Comparison of ENCODE assay signal across 16 cellular contexts in genomic region chr17:9192010-9192409, GRCh38.
"Had no signal": no experiment of that assay in that cellular context is flagged by ENCODE, and none has a peak within 500 bp of the region (broad histone marks: within the 10 kb centered on the region; RNA-seq: fewer than 3 reads in every experiment).

No MANE protein-coding gene starts in this region.

- H3K9ac ChIP-seq: parathyroid adenoma had no signal

- H3K9me3 ChIP-seq: adrenal gland, lower lobe of right lung, testis, upper lobe of right lung had no signal

- H3K79me2 ChIP-seq: parathyroid adenoma had no signal

- H3K4me3 Mint-ChIP-seq: activated CD4-positive, alpha-beta T cell treated with anti-CD3 and anti-CD28 coated beads for 36 hours; activated naive CD4-positive, alpha-beta T cell treated with anti-CD3 and anti-CD28 coated beads, Interleukin-2, amount 10 ng/mL, durations not matched to agents 7 days and 5 days; activated T-helper 17 cell treated with anti-CD3 and anti-CD28 coated beads, Interleukin-2, amount 50 U/mL, for 72 hours; stimulated activated naive CD8-positive, alpha-beta T cell treated with anti-CD3 and anti-CD28 coated beads, Interleukin-15, amount 100 ng/mL, for 72 hours had no signal

- H3K36me3 ChIP-seq: adrenal gland, lower lobe of right lung, upper lobe of right lung had no signal

- H3K4me1 Mint-ChIP-seq: activated CD4-positive, alpha-beta T cell treated with anti-CD3 and anti-CD28 coated beads for 36 hours; activated naive CD4-positive, alpha-beta T cell treated with anti-CD3 and anti-CD28 coated beads, Interleukin-2, amount 10 ng/mL, durations not matched to agents 7 days and 5 days; activated T-helper 17 cell treated with anti-CD3 and anti-CD28 coated beads, Interleukin-2, amount 50 U/mL, for 72 hours; stimulated activated naive CD8-positive, alpha-beta T cell treated with anti-CD3 and anti-CD28 coated beads, Interleukin-15, amount 100 ng/mL, for 72 hours had no signal

- H3K36me3 Mint-ChIP-seq: activated naive CD4-positive, alpha-beta T cell treated with anti-CD3 and anti-CD28 coated beads, Interleukin-2, amount 10 ng/mL, durations not matched to agents 7 days and 5 days had no signal

- H3K27ac ChIP-seq: adrenal gland, lower lobe of right lung, parathyroid adenoma, testis, upper lobe of right lung, VCaP had no signal

- H3K27me3 ChIP-seq: adrenal gland, testis, upper lobe of right lung had no signal

- ATAC-seq: activated CD4-positive, alpha-beta T cell treated with anti-CD3 and anti-CD28 coated beads for 36 hours; activated T-helper 17 cell treated with anti-CD3 and anti-CD28 coated beads, Interleukin-2, amount 50 U/mL, for 72 hours; lower lobe of right lung; stimulated activated naive CD8-positive, alpha-beta T cell treated with anti-CD3 and anti-CD28 coated beads, Interleukin-15, amount 100 ng/mL, for 72 hours; upper lobe of right lung had no signal

- H3K9me3 Mint-ChIP-seq: activated naive CD4-positive, alpha-beta T cell treated with anti-CD3 and anti-CD28 coated beads, Interleukin-2, amount 10 ng/mL, durations not matched to agents 7 days and 5 days; activated T-helper 17 cell treated with anti-CD3 and anti-CD28 coated beads, Interleukin-2, amount 50 U/mL, for 72 hours; stimulated activated naive CD8-positive, alpha-beta T cell treated with anti-CD3 and anti-CD28 coated beads, Interleukin-15, amount 100 ng/mL, for 72 hours had no signal

- DNase-seq: activated CD4-positive, alpha-beta T cell treated with anti-CD3 and anti-CD28 coated beads for 36 hours; activated CD8-positive, alpha-beta memory T cell treated with anti-CD3 and anti-CD28 coated beads for 24 hours; activated naive CD4-positive, alpha-beta T cell treated with anti-CD3 and anti-CD28 coated beads, Interleukin-2, amount 10 ng/mL, durations not matched to agents 7 days and 5 days; adrenal gland; hippocampal formation; lower lobe of right lung; midbrain; stimulated activated CD4-positive, alpha-beta T cell treated with anti-CD3 and anti-CD28 coated beads, Interleukin-15, amount 100 ng/mL, for 24 hours; stimulated activated CD4-positive, alpha-beta T cell treated with anti-CD3 and anti-CD28 coated beads, Interleukin-4, amount 100 ng/mL, for 4 hours; stimulated activated naive CD8-positive, alpha-beta T cell treated with anti-CD3 and anti-CD28 coated beads, Interleukin-15, amount 100 ng/mL, for 72 hours; T1000; testis; upper lobe of right lung had no signal

- H2AFZ ChIP-seq: parathyroid adenoma had no signal

- H3K4me1 ChIP-seq: adrenal gland, lower lobe of right lung, parathyroid adenoma, testis, upper lobe of right lung had no signal

- H3K4me3 ChIP-seq: adrenal gland, lower lobe of right lung, testis, upper lobe of right lung had no signal
